ENCODE assay signal across 19 cellular contexts in genomic region chr2:231041061-231041689, GRCh38. TPM values are rescaled to one million over a fixed set of nuclear protein-coding genes. Genes with fewer than 3 reads are reported as not detected.
DNase-seq lines count a peak whose midpoint lies in the region; ATAC-seq and TF ChIP-seq lines count a peak whose summit lies in the region.
"Had no signal": no experiment of that assay in that cellular context is flagged by ENCODE, and none has a peak within 500 bp of the region (broad histone marks: within the 10 kb centered on the region; RNA-seq: fewer than 3 reads in every experiment).

No MANE protein-coding gene starts in this region.

- peaks cover 51 to 65% of the 10 kb centered on the region in 2 experiments for H3K27me3 ChIP-seq in mesenchymal stem cell (ENCODE audit: control insufficient read depth in 1 of 2, insufficient read depth in 1 of 2, low read length in 2 of 2)

- POLR2A ChIA-PET in MCF 10A (lab: Yijun Ruan, JAX): no interaction called here

- no peaks in the 10 kb centered on the region for H3K9me3 ChIP-seq in mesenchymal stem cell (ENCODE audit: control insufficient read depth, low read length)

- peak; percentile 43 for DNase-seq in MV-4-11 (lab: John Stamatoyannopoulos, UW)
- peak in 1 of 61 donors; percentile 5 for DNase-seq in caudate nucleus (lab: John Stamatoyannopoulos, UW)
- peak; percentile 22 for DNase-seq in mesenchymal stem cell
- no peak for DNase-seq in MCF 10A (ENCODE audit: unreplicated experiment)
- no peak for DNase-seq in cerebellum (ENCODE audit: low spot score)
- DNase-seq in NCI-H446 (lab: John Stamatoyannopoulos, UW): no peak
- DNase-seq: GF-D8, NCI-H1436, NCI-H2029, NCI-H510A treated with DMSO at 0.1 percent for 48 hours, NCI-H82 had no signal

- H2BK120ac ChIP-seq in mesenchymal stem cell (ENCODE audit: low read depth, low read length): no peak overlapping the region

- H2AFZ ChIP-seq in mesenchymal stem cell (ENCODE audit: low read depth, low read length): no peak overlapping the region
- H2AFZ ChIP-seq: GM23338 had no signal

- CTCF ChIA-PET in MCF 10A (lab: Yijun Ruan, JAX): interaction anchor here (0.6 to 2.1 kb wide), 2 partner anchors 12 to 14 kb away, joined by 3 to 7 read pairs; no protein-coding TSS in a partner anchor

- intact Hi-C loops in MCF 10A (cut with micrococcal nuclease): no loop called here

- no peaks in the 10 kb centered on the region for H3K9me3 Mint-ChIP-seq in MCF 10A (ENCODE audit: unreplicated experiment)
- H3K9me3 Mint-ChIP-seq: GM23338 had no signal

- no peak overlapping the region for H3K4ac ChIP-seq in mesenchymal stem cell (ENCODE audit: low read depth in 1 of 2, low read length in 2 of 2)

- ATAC-seq in HG03097 (IDR thresholded peaks at IDR 0.05; ENCODE audit: low FRiP score, unreplicated experiment): no peak
- ATAC-seq: GM23338, Panc1, Right ventricle myocardium inferior had no signal

- no peak overlapping the region for H3K9ac ChIP-seq in mesenchymal stem cell (ENCODE audit: low read length)

- peaks cover 13% of the 10 kb centered on the region for H3K4me1 ChIP-seq in mesenchymal stem cell (ENCODE audit: control insufficient read depth, insufficient read depth, low read depth, low read length)

- H3K4me3 ChIP-seq in mesenchymal stem cell (ENCODE audit: insufficient read depth in 1 of 2, low read depth in 1 of 2, low read length in 2 of 2): no peak overlapping the region
- H3K4me3 ChIP-seq: GM23338, SK-N-MC had no signal

- no TSS peak for BruUV-seq in MCF 10A (replicated peaks; lab: Mats Ljungman, UMichigan)

- H3K4me2 ChIP-seq in mesenchymal stem cell (ENCODE audit: low read length, poor library complexity, severe bottlenecking): no peak overlapping the region
- H3K4me2 ChIP-seq: GM23338 had no signal

- H3K36me3 Mint-ChIP-seq in MCF 10A (ENCODE audit: insufficient read depth, unreplicated experiment): no peaks in the 10 kb centered on the region
- H3K36me3 Mint-ChIP-seq: CD14-positive monocyte had no signal

- H2BK15ac ChIP-seq in mesenchymal stem cell (ENCODE audit: low read depth, poor library complexity, severe bottlenecking): no peak overlapping the region

- H3K23ac ChIP-seq in mesenchymal stem cell (ENCODE audit: low read length in 2 of 2): no peak overlapping the region

- no peak overlapping the region for H2BK12ac ChIP-seq in mesenchymal stem cell (ENCODE audit: low read length in 2 of 2)

- TF ChIP-seq CTCF in 22Rv1 (IDR thresholded peaks at IDR 0.05) (no peak), MCF 10A (IDR thresholded peaks at IDR 0.05; ENCODE audit: unreplicated experiment) (no peak)

- H3K4me1 Mint-ChIP-seq in MCF 10A (ENCODE audit: insufficient read depth, unreplicated experiment): no peaks in the 10 kb centered on the region

- H4K8ac ChIP-seq in mesenchymal stem cell (ENCODE audit: low read length): no peak overlapping the region

- H3K27ac ChIP-seq in 22Rv1: peak overlapping the region; percentile 82
- H3K27ac ChIP-seq in caudate nucleus (ENCODE audit: low read depth, low read length): peak overlapping the region; percentile 46
- no peak overlapping the region for H3K27ac ChIP-seq in mesenchymal stem cell (ENCODE audit: low read length, poor library complexity, severe bottlenecking)
- H3K27ac ChIP-seq: SK-N-MC had no signal

- no peak overlapping the region for H3K4me3 Mint-ChIP-seq in MCF 10A (ENCODE audit: unreplicated experiment)
- H3K4me3 Mint-ChIP-seq: CD14-positive monocyte, GM23338 had no signal

- H3K14ac ChIP-seq in mesenchymal stem cell (ENCODE audit: low read length in 2 of 2): no peak overlapping the region

- H4K91ac ChIP-seq in mesenchymal stem cell (ENCODE audit: low read length): peak overlapping the region; percentile 18

- H2BK5ac ChIP-seq in mesenchymal stem cell (ENCODE audit: low read depth, low read length, poor library complexity, severe bottlenecking): no peak overlapping the region

- H3K36me3 ChIP-seq in mesenchymal stem cell (ENCODE audit: control insufficient read depth in 1 of 2, insufficient read depth in 2 of 2, low read depth in 1 of 2, low read length in 2 of 2): peaks cover 0 to 2% of the 10 kb centered on the region in 2 experiments

- no peak overlapping the region for H3K27ac Mint-ChIP-seq in MCF 10A (ENCODE audit: low read depth, unreplicated experiment)
- H3K27ac Mint-ChIP-seq: GM23338 had no signal

- 68% methylated on average over 7 of the region's 8 CpGs for WGBS in mesenchymal stem cell

- H3K79me1 ChIP-seq in mesenchymal stem cell (replicated peaks; ENCODE audit: low read length, poor library complexity, severe bottlenecking): no peaks in the 10 kb centered on the region

- peaks cover 57% of the 10 kb centered on the region for H3K27me3 Mint-ChIP-seq in MCF 10A (ENCODE audit: insufficient read depth, unreplicated experiment)

- no peak overlapping the region for H3K18ac ChIP-seq in mesenchymal stem cell (ENCODE audit: low read depth in 1 of 2, low read length in 2 of 2)

- H2AK5ac ChIP-seq in mesenchymal stem cell (ENCODE audit: low read length, severe bottlenecking): no peak overlapping the region

RNA-seq across cellular contexts. Expression of gene C2orf72, which starts 3.9 kb away (rescaled TPM):
- polyA plus RNA-seq in mesenchymal stem cell (2013, experiment 1 of 2): 0.08 TPM
- 0.18 TPM for polyA plus RNA-seq in mesenchymal stem cell (2013, experiment 2 of 2)
- total RNA-seq in MCF 10A (2022) (not detected in 2 replicates), cerebellum (16.1 TPM)
- polyA plus RNA-seq: CD14-positive monocyte had no signal

RNA-seq across cellular contexts. Expression of gene PSMD1, which starts 15.5 kb away (rescaled TPM):
- 109 TPM for polyA plus RNA-seq in mesenchymal stem cell (2013, experiment 1 of 2)
- 108 TPM for polyA plus RNA-seq in mesenchymal stem cell (2013, experiment 2 of 2)
- total RNA-seq in MCF 10A (2022) (88.5 and 94.4 TPM in 2 replicates), cerebellum (80.6 TPM)

RNA-seq across cellular contexts. Expression of gene SPATA3, which starts 45.3 kb away (rescaled TPM):
- not detected for polyA plus RNA-seq in mesenchymal stem cell (2013, experiment 1 of 2)
- not detected for polyA plus RNA-seq in mesenchymal stem cell (2013, experiment 2 of 2)
- not detected in 2 replicates for total RNA-seq in MCF 10A (2022)
- total RNA-seq in cerebellum: not detected
- total RNA-seq: Daoy, GM23338, Right ventricle myocardium inferior had no signal
- polyA plus RNA-seq: CD14-positive monocyte, GM23338 had no signal

Comparison
In these comparisons a context has a peak if more than half of its experiments do, and no peak if none do; other contexts are left out.
1. DNase-seq: peak in MV-4-11 (single experiment) and mesenchymal stem cell (single experiment); none in MCF 10A (single experiment), cerebellum (single experiment) and NCI-H446 (0 of 2).
2. RNA of gene C2orf72, which starts 3.9 kb away (total RNA-seq): 16.1 TPM in cerebellum (single experiment); not detected in MCF 10A; every median in the first group is over 10 times any median in the second.